In genomic region chr5:147223951-147224791, GRCh38 we compare ENCODE assay signal across 8 cellular contexts. TPM values are rescaled to one million over a fixed set of nuclear protein-coding genes. Genes with fewer than 3 reads are reported as not detected.
A peak's percentile ranks its signal among the peaks of the same experiment; 100 is the strongest.
DNase-seq lines count a peak whose midpoint lies in the region; ATAC-seq and TF ChIP-seq lines count a peak whose summit lies in the region.

No MANE protein-coding gene starts in this region.

- H3K4me2 ChIP-seq in OCI-LY3 (ENCODE audit: low read length): no peak overlapping the region

- H3K4me3 ChIP-seq in OCI-LY3 (ENCODE audit: low read length): no peak overlapping the region

- no peak overlapping the region for H3K27ac Mint-ChIP-seq in endothelial cell (ENCODE audit: unreplicated experiment)
- no peak overlapping the region for H3K27ac Mint-ChIP-seq in activated naive CD8-positive, alpha-beta T cell treated with anti-CD3 and anti-CD28 coated beads, Interleukin-2, amount 50 U/mL, for 24 hours

- TF ChIP-seq CTCF in OCI-LY3 (IDR thresholded peaks at IDR 0.05; ENCODE audit: low read depth, low read length): peak; percentile 47
- no peak for TF ChIP-seq CTCF in endothelial cell (IDR thresholded peaks at IDR 0.05; ENCODE audit: unreplicated experiment)

- H3K4me3 Mint-ChIP-seq in endothelial cell (ENCODE audit: unreplicated experiment): no peak overlapping the region
- no peak overlapping the region for H3K4me3 Mint-ChIP-seq in activated naive CD8-positive, alpha-beta T cell treated with anti-CD3 and anti-CD28 coated beads, Interleukin-2, amount 50 U/mL, for 24 hours

- H3K9me3 ChIP-seq in OCI-LY3 (ENCODE audit: insufficient read depth, low read length): no peaks in the 10 kb centered on the region

- H3K36me3 Mint-ChIP-seq in endothelial cell (ENCODE audit: low read depth, unreplicated experiment): no peaks in the 10 kb centered on the region
- no peaks in the 10 kb centered on the region for H3K36me3 Mint-ChIP-seq in activated naive CD8-positive, alpha-beta T cell treated with anti-CD3 and anti-CD28 coated beads, Interleukin-2, amount 50 U/mL, for 24 hours (ENCODE audit: low read depth)

- H3K27me3 Mint-ChIP-seq in endothelial cell (ENCODE audit: unreplicated experiment): peaks cover 1% of the 10 kb centered on the region
- no peaks in the 10 kb centered on the region for H3K27me3 Mint-ChIP-seq in activated naive CD8-positive, alpha-beta T cell treated with anti-CD3 and anti-CD28 coated beads, Interleukin-2, amount 50 U/mL, for 24 hours

- no peak overlapping the region for H3K9ac ChIP-seq in OCI-LY3 (ENCODE audit: low read length)

- peak; percentile 64 for ATAC-seq in HG02885 (IDR thresholded peaks at IDR 0.05; ENCODE audit: poor library complexity, unreplicated experiment)
- ATAC-seq in HG02852 (IDR thresholded peaks at IDR 0.05; ENCODE audit: unreplicated experiment): no peak
- ATAC-seq in activated naive CD8-positive, alpha-beta T cell treated with anti-CD3 and anti-CD28 coated beads, Interleukin-2, amount 50 U/mL, for 24 hours: no peak

- no peaks in the 10 kb centered on the region for H4K20me1 ChIP-seq in OCI-LY3 (ENCODE audit: insufficient read depth, low read length)

- no peak overlapping the region for H2AFZ ChIP-seq in OCI-LY3 (ENCODE audit: low read depth, low read length)

- no peak overlapping the region for H3K27ac ChIP-seq in OCI-LY3 (ENCODE audit: low read length)

- H3K36me3 ChIP-seq in OCI-LY3 (replicated peaks; ENCODE audit: low read depth, low read length): no peaks in the 10 kb centered on the region

- no peaks in the 10 kb centered on the region for H3K27me3 ChIP-seq in OCI-LY3 (ENCODE audit: low read depth, low read length)

- H3K9me3 Mint-ChIP-seq in endothelial cell (ENCODE audit: unreplicated experiment): no peaks in the 10 kb centered on the region
- H3K9me3 Mint-ChIP-seq in activated naive CD8-positive, alpha-beta T cell treated with anti-CD3 and anti-CD28 coated beads, Interleukin-2, amount 50 U/mL, for 24 hours: peaks cover under 1% of the 10 kb centered on the region

- no peaks in the 10 kb centered on the region for H3K79me2 ChIP-seq in OCI-LY3 (ENCODE audit: low read length)

- no peaks in the 10 kb centered on the region for H3K4me1 Mint-ChIP-seq in endothelial cell (ENCODE audit: unreplicated experiment)
- H3K4me1 Mint-ChIP-seq in activated naive CD8-positive, alpha-beta T cell treated with anti-CD3 and anti-CD28 coated beads, Interleukin-2, amount 50 U/mL, for 24 hours: no peaks in the 10 kb centered on the region

- DNase-seq in GM03348 (ENCODE audit: low spot score): peak; percentile 79
- DNase-seq in endothelial cell (ENCODE audit: low spot score): peak; percentile 49
- DNase-seq in myocyte (ENCODE audit: low read depth): peak; percentile 71
- no peak for DNase-seq in activated naive CD8-positive, alpha-beta T cell treated with anti-CD3 and anti-CD28 coated beads, Interleukin-2, amount 50 U/mL, for 24 hours
- DNase-seq in T-helper 1 cell: no peak

- no peaks in the 10 kb centered on the region for H3K4me1 ChIP-seq in OCI-LY3 (ENCODE audit: low read length)

RNA-seq across cellular contexts. Expression of gene STK32A, which starts 10.7 kb away (rescaled TPM):
- total RNA-seq in endothelial cell (ENCODE audit: unreplicated experiment): 0.87 TPM
- 0.21 and 5.2 TPM in 2 replicates for total RNA-seq in myocyte
- polyA plus RNA-seq in myocyte (2012): 0.68 TPM

Comparison
In these comparisons a context has a peak if more than half of its experiments do, and no peak if none do; other contexts are left out.
1. DNase-seq: peak in GM03348 (single experiment), endothelial cell (single experiment) and myocyte (single experiment); none in activated naive CD8-positive, alpha-beta T cell treated with anti-CD3 and anti-CD28 coated beads, Interleukin-2, amount 50 U/mL, for 24 hours (single experiment) and T-helper 1 cell (0 of 5).